18 cellular contexts compared by ENCODE assay signal in genomic region chr17:57096472-57097198, GRCh38. TPM values are rescaled to one million over a fixed set of nuclear protein-coding genes. Genes with fewer than 3 reads are reported as not detected.
DNase-seq lines count a peak whose midpoint lies in the region; ATAC-seq and TF ChIP-seq lines count a peak whose summit lies in the region.
"Had no signal": no experiment of that assay in that cellular context is flagged by ENCODE, and none has a peak within 500 bp of the region (broad histone marks: within the 10 kb centered on the region; RNA-seq: fewer than 3 reads in every experiment).

No MANE protein-coding gene starts in this region.

- H3K36me3 ChIP-seq in Peyer's patch (no peaks in the 10 kb centered on the region), lower lobe of right lung (no peaks in the 10 kb centered on the region), thoracic aorta (no peaks in the 10 kb centered on the region)

- no peak for TF ChIP-seq POLR2A in Peyer's patch (IDR thresholded peaks at IDR 0.05)

- H3K27me3 ChIP-seq in Peyer's patch (no peaks in the 10 kb centered on the region), lower lobe of right lung (ENCODE audit: low read depth) (no peaks in the 10 kb centered on the region), thoracic aorta (replicated peaks; ENCODE audit: insufficient read depth) (no peaks in the 10 kb centered on the region), foreskin keratinocyte (no peaks in the 10 kb centered on the region)
- H3K27me3 ChIP-seq: dorsolateral prefrontal cortex had no signal

- TF ChIP-seq CTCF in Peyer's patch (IDR thresholded peaks at IDR 0.05), result no peak
- no peak for TF ChIP-seq CTCF in lower lobe of right lung (IDR thresholded peaks at IDR 0.05)
- no peak for TF ChIP-seq CTCF in thoracic aorta (IDR thresholded peaks at IDR 0.05)
- no peak for TF ChIP-seq CTCF in foreskin keratinocyte (conservative IDR thresholded peaks at IDR 0.05)

- H3K4me1 ChIP-seq in Peyer's patch (peaks cover 0 to 72% (median 2%) of the 10 kb centered on the region in 4 donors), lower lobe of right lung (peaks cover 49% of the 10 kb centered on the region), thoracic aorta (ENCODE audit: control insufficient read depth in 1 of 2, low read depth in 2 of 2) (peaks cover 44 to 95% of the 10 kb centered on the region in 2 donors), foreskin keratinocyte (no peaks in the 10 kb centered on the region)

- ATAC-seq in Right ventricle myocardium superior (ENCODE audit: poor library complexity), result peak; percentile 73
- ATAC-seq in lower lobe of right lung, result peak; percentile 22 to 41
- no peak for ATAC-seq in thoracic aorta (ENCODE audit: insufficient number of reproducible peaks, low FRiP score, low read depth)
- no peak for ATAC-seq in foreskin keratinocyte
- ATAC-seq: activated naive CD4-positive, alpha-beta T cell treated with anti-CD3 and anti-CD28 coated beads, Interleukin-2, amount 50 U/mL, for 72 hours; activated T-cell treated with anti-CD3 and anti-CD28 coated beads, Interleukin-2, amount 50 U/mL, for 4 hours; stimulated activated naive B cell treated with anti-CD40 and anti-IgM and Interleukin-4, amounts not matched to agents 10 μg/mL and 1 μg/mL and 100 μg/mL, for 72 hours had no signal

- peak in 1 of 3 donors; percentile 69 for DNase-seq in Peyer's patch
- no peak for DNase-seq in Right ventricle myocardium superior
- no peak for DNase-seq in lower lobe of right lung
- DNase-seq in thoracic aorta (ENCODE audit: low spot score), result no peak
- no peak for DNase-seq in activated CD8-positive, alpha-beta memory T cell treated with anti-CD3 and anti-CD28 coated beads, Interleukin-2, amount 50 U/mL, for 4 hours
- no peak for DNase-seq in foreskin keratinocyte
- no peak for DNase-seq in ACHN
- DNase-seq in NCI-H748 treated with DMSO at 0.1 percent for 48 hours (lab: John Stamatoyannopoulos, UW), result no peak
- DNase-seq: activated CD4-positive, alpha-beta memory T cell treated with anti-CD3 and anti-CD28 coated beads, Interleukin-2, amount 10 ng/mL, durations not matched to agents 7 days and 5 days; activated T-cell treated with anti-CD3 and anti-CD28 coated beads, Interleukin-2, amount 50 U/mL, for 4 hours; DMS79; dorsolateral prefrontal cortex; GM23248; NCI-H2029; NCI-H524; SHP77 treated with DMSO at 0.1 percent for 48 hours; stimulated activated naive B cell treated with anti-CD40 and anti-IgM and Interleukin-4, amounts not matched to agents 10 μg/mL and 1 μg/mL and 100 μg/mL, for 72 hours had no signal

- H3K9me3 ChIP-seq in Peyer's patch (no peaks in the 10 kb centered on the region), lower lobe of right lung (no peaks in the 10 kb centered on the region), thoracic aorta (no peaks in the 10 kb centered on the region)

- H3K27ac ChIP-seq in Peyer's patch (peak overlapping the region in 3 of 4 donors; percentile 45 to 72 (median 61)), lower lobe of right lung (no peak overlapping the region), thoracic aorta (peak overlapping the region; percentile 81 to 89), foreskin keratinocyte (no peak overlapping the region)
- H3K27ac ChIP-seq: GM23248 had no signal

- H3K4me3 ChIP-seq in Peyer's patch (no peak overlapping the region), lower lobe of right lung (no peak overlapping the region), thoracic aorta (no peak overlapping the region)
- H3K4me3 ChIP-seq: dorsolateral prefrontal cortex, GM23248 had no signal

- intact Hi-C loops in Right ventricle myocardium superior (cut with DNase I), result no loop called here
- intact Hi-C loops in lower lobe of right lung (cut with DNase I), result no loop called here

- in situ Hi-C loops in ACHN (cut with HindIII; ENCODE audit: low pct_ligation_motif_present, low pct_unique_long_range_greater_than_20kb, low sequenced_read_pairs), result no loop called here

RNA-seq across cellular contexts. Expression of gene AKAP1, which starts 11.6 kb away (rescaled TPM):
- 100 to 1,000 TPM; 123 to 203 (median 166) TPM for total RNA-seq in Peyer's patch
- 228 TPM for total RNA-seq in Right ventricle myocardium superior
- 54.5 TPM for total RNA-seq in lower lobe of right lung
- 100 to 1,000 TPM in 1 of 2 donors, 10 to 100 TPM in 1; 96.9 to 132 TPM for total RNA-seq in thoracic aorta
- 28.3 and 32.8 TPM in 2 replicates for total RNA-seq in foreskin keratinocyte
- 12.2 and 15.1 TPM in 2 replicates for polyA plus RNA-seq in foreskin keratinocyte

Comparison
In these comparisons a context has a peak if more than half of its experiments do, and no peak if none do; other contexts are left out.
1. H3K27ac ChIP-seq: peak in Peyer's patch (3 of 4) and thoracic aorta (2 of 2); none in lower lobe of right lung (single experiment) and foreskin keratinocyte (single experiment).
2. ATAC-seq: peak in Right ventricle myocardium superior (single experiment) and lower lobe of right lung (2 of 2); none in thoracic aorta (single experiment) and foreskin keratinocyte (single experiment).